ENCODE assay signal across 21 cellular contexts in the genomic region with DNA sequence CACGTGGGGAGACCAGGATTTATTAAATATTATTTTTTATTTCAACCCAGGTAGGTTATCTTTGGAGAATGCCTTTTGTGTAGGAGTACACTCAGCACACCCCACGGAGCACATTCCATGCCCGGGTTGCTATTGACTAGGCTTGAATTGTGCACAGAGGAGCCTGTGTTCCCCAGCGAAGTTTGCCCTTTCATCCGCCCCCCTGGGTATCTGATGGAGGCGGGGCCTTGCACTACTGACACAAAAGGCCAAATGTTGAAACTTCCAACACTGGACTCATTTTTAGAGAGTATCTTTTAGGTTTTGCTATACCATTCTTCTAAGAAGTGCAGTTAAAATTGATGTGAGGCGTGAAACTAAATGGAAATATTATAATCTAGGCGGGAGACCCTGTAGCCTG. TPM values are rescaled to one million over a fixed set of nuclear protein-coding genes. Genes with fewer than 3 reads are reported as not detected.
DNase-seq lines count a peak whose midpoint lies in the region; ATAC-seq and TF ChIP-seq lines count a peak whose summit lies in the region.
"Had no signal": no experiment of that assay in that cellular context is flagged by ENCODE, and none has a peak within 500 bp of the region (broad histone marks: within the 10 kb centered on the region; RNA-seq: fewer than 3 reads in every experiment).

No MANE protein-coding gene starts in this region.

- H3K4me1 ChIP-seq in heart right ventricle = peaks cover 0 to 42% (median 25%) of the 10 kb centered on the region in 9 donors
- peaks cover 5% of the 10 kb centered on the region for H3K4me1 ChIP-seq in suprapubic skin

- H3K9me3 ChIP-seq in heart right ventricle (no peaks in the 10 kb centered on the region), suprapubic skin (no peaks in the 10 kb centered on the region), WERI-Rb-1 (ENCODE audit: severe bottlenecking) (no peaks in the 10 kb centered on the region)

- H3K27me3 ChIP-seq in heart right ventricle (no peaks in the 10 kb centered on the region), suprapubic skin (no peaks in the 10 kb centered on the region), WERI-Rb-1 (ENCODE audit: insufficient read depth, low read depth, severe bottlenecking) (no peaks in the 10 kb centered on the region)

- peaks cover 35% of the 10 kb centered on the region for H3K36me3 Mint-ChIP-seq in nephron progenitor cell (ENCODE audit: low read depth)
- H3K36me3 Mint-ChIP-seq in activated CD4-positive, alpha-beta T cell treated with anti-CD3 and anti-CD28 coated beads, Interleukin-2, amount 10 ng/mL, durations not matched to agents 24 days and 14 days (ENCODE audit: low read depth) = no peaks in the 10 kb centered on the region
- H3K36me3 Mint-ChIP-seq: natural killer cell had no signal

- no peak for TF ChIP-seq CTCF in heart right ventricle (IDR thresholded peaks at IDR 0.05)
- TF ChIP-seq CTCF in nephron progenitor cell (IDR thresholded peaks at IDR 0.05) = no peak
- no peak for TF ChIP-seq CTCF in suprapubic skin (IDR thresholded peaks at IDR 0.05)
- no peak for TF ChIP-seq CTCF in WERI-Rb-1 (IDR thresholded peaks at IDR 0.05; ENCODE audit: low read depth, low read length)

- intact Hi-C loops in heart right ventricle (cut with DNase I) = no loop called here
- intact Hi-C loops in activated CD4-positive, alpha-beta T cell treated with anti-CD3 and anti-CD28 coated beads, Interleukin-2, amount 10 ng/mL, durations not matched to agents 24 days and 14 days (cut with micrococcal nuclease) = no loop called here

- TF ChIP-seq EP300 in suprapubic skin (IDR thresholded peaks at IDR 0.05) = no peak

- peak in 1 of 2 donors; percentile 20 for DNase-seq in heart right ventricle
- DNase-seq in nephron progenitor cell = peak; percentile 7
- DNase-seq in suprapubic skin (ENCODE audit: low spot score in 2 of 2) = no peak
- no peak for DNase-seq in activated T-cell treated with anti-CD3 and anti-CD28 coated beads, Interleukin-2, amount 50 U/mL, for 48 hours
- DNase-seq in WERI-Rb-1 = no peak
- DNase-seq in activated CD4-positive, alpha-beta T cell treated with anti-CD3 and anti-CD28 coated beads, Interleukin-2, amount 10 ng/mL, durations not matched to agents 24 days and 14 days = no peak
- DNase-seq: activated CD4-positive, alpha-beta T cell treated with anti-CD3 and anti-CD28 coated beads for 4 hours; activated naive CD8-positive, alpha-beta T cell treated with anti-CD3 and anti-CD28 coated beads, Interleukin-2, amount 50 U/mL, for 24 hours; activated T-cell treated with anti-CD3 and anti-CD28 coated beads, Interleukin-2, amount 50 U/mL, for 72 hours; cerebellar nuclear complex; KG1; left cardiac atrium; natural killer cell; NCI-H1417; NCI-H2227 treated with DMSO at 0.1 percent for 48 hours; stimulated activated naive CD8-positive, alpha-beta T cell treated with anti-CD3 and anti-CD28 coated beads, Interleukin-15, Interleukin-2, amounts not matched to agents 100 U/mL and 50 U/mL, for 24 hours had no signal

- TF ChIP-seq POLR2A in suprapubic skin (IDR thresholded peaks at IDR 0.05) = no peak

- H3K27ac ChIP-seq in angular gyrus (ENCODE audit: low read depth, low read length) = peak overlapping the region; percentile 89
- H3K27ac ChIP-seq in heart right ventricle = peak overlapping the region in 7 of 10 donors; percentile 9 to 45 (median 19)
- H3K27ac ChIP-seq in suprapubic skin = peak overlapping the region; percentile 9
- H3K27ac ChIP-seq in WERI-Rb-1 = no peak overlapping the region
- H3K27ac ChIP-seq: C4-2B had no signal

- no peaks in the 10 kb centered on the region for H3K27me3 Mint-ChIP-seq in nephron progenitor cell (ENCODE audit: low read depth, poor library complexity)
- H3K27me3 Mint-ChIP-seq in activated CD4-positive, alpha-beta T cell treated with anti-CD3 and anti-CD28 coated beads, Interleukin-2, amount 10 ng/mL, durations not matched to agents 24 days and 14 days = peaks cover 5% of the 10 kb centered on the region
- H3K27me3 Mint-ChIP-seq: activated naive CD8-positive, alpha-beta T cell treated with anti-CD3 and anti-CD28 coated beads, Interleukin-2, amount 50 U/mL, for 24 hours had no signal

- H3K27ac Mint-ChIP-seq in nephron progenitor cell = peak overlapping the region; percentile 50
- H3K27ac Mint-ChIP-seq in activated CD4-positive, alpha-beta T cell treated with anti-CD3 and anti-CD28 coated beads, Interleukin-2, amount 10 ng/mL, durations not matched to agents 24 days and 14 days = no peak overlapping the region
- H3K27ac Mint-ChIP-seq: activated naive CD8-positive, alpha-beta T cell treated with anti-CD3 and anti-CD28 coated beads, Interleukin-2, amount 50 U/mL, for 24 hours; activated T-cell treated with anti-CD3 and anti-CD28 coated beads, Interleukin-2, amount 50 U/mL, for 72 hours; natural killer cell had no signal

- no peaks in the 10 kb centered on the region for H3K9me3 Mint-ChIP-seq in nephron progenitor cell
- no peaks in the 10 kb centered on the region for H3K9me3 Mint-ChIP-seq in activated CD4-positive, alpha-beta T cell treated with anti-CD3 and anti-CD28 coated beads, Interleukin-2, amount 10 ng/mL, durations not matched to agents 24 days and 14 days
- H3K9me3 Mint-ChIP-seq: activated naive CD8-positive, alpha-beta T cell treated with anti-CD3 and anti-CD28 coated beads, Interleukin-2, amount 50 U/mL, for 24 hours; activated T-cell treated with anti-CD3 and anti-CD28 coated beads, Interleukin-2, amount 50 U/mL, for 72 hours; natural killer cell had no signal

- H3K36me3 ChIP-seq in heart right ventricle (peaks cover 0 to 14% (median 0%) of the 10 kb centered on the region in 9 donors), suprapubic skin (no peaks in the 10 kb centered on the region), WERI-Rb-1 (no peaks in the 10 kb centered on the region)

- no peak overlapping the region for H3K4me3 Mint-ChIP-seq in nephron progenitor cell
- no peak overlapping the region for H3K4me3 Mint-ChIP-seq in activated CD4-positive, alpha-beta T cell treated with anti-CD3 and anti-CD28 coated beads, Interleukin-2, amount 10 ng/mL, durations not matched to agents 24 days and 14 days
- H3K4me3 Mint-ChIP-seq: activated naive CD8-positive, alpha-beta T cell treated with anti-CD3 and anti-CD28 coated beads, Interleukin-2, amount 50 U/mL, for 24 hours; activated T-cell treated with anti-CD3 and anti-CD28 coated beads, Interleukin-2, amount 50 U/mL, for 72 hours; natural killer cell had no signal

- ATAC-seq in heart right ventricle (peak in 3 of 8 donors; percentile 5 to 73 (median 33)), GM21717 (IDR thresholded peaks at IDR 0.05; ENCODE audit: unreplicated experiment) (no peak)
- ATAC-seq: activated naive CD8-positive, alpha-beta T cell treated with anti-CD3 and anti-CD28 coated beads, Interleukin-2, amount 50 U/mL, for 24 hours; activated T-cell treated with anti-CD3 and anti-CD28 coated beads, Interleukin-2, amount 50 U/mL, for 72 hours; HCT116; natural killer cell; stimulated activated naive CD8-positive, alpha-beta T cell treated with anti-CD3 and anti-CD28 coated beads, Interleukin-15, Interleukin-2, amounts not matched to agents 100 U/mL and 50 U/mL, for 24 hours had no signal

- H3K4me1 Mint-ChIP-seq in nephron progenitor cell = peaks cover 24% of the 10 kb centered on the region
- H3K4me1 Mint-ChIP-seq in activated CD4-positive, alpha-beta T cell treated with anti-CD3 and anti-CD28 coated beads, Interleukin-2, amount 10 ng/mL, durations not matched to agents 24 days and 14 days = peaks cover 22% of the 10 kb centered on the region
- H3K4me1 Mint-ChIP-seq: natural killer cell had no signal

- H3K4me3 ChIP-seq in heart right ventricle (no peak overlapping the region), suprapubic skin (no peak overlapping the region), WERI-Rb-1 (ENCODE audit: low read depth, low read length) (no peak overlapping the region)
- H3K4me3 ChIP-seq: skin epidermis had no signal

- 60 to 61% methylated on average over 8 of the region's 8 CpGs for WGBS in heart right ventricle, 2 donors
- 71% methylated on average over 8 of the region's 8 CpGs for WGBS in suprapubic skin

RNA-seq across cellular contexts. Expression of gene PPP4R2, which starts 39.3 kb away (rescaled TPM):
- total RNA-seq in heart right ventricle (10 to 100 TPM; 43.1 to 75.4 (median 50.6) TPM), suprapubic skin (10 to 100 TPM; 24.4 to 46.3 (median 36.6) TPM)
- 10 to 100 TPM in 1 of 2 donors, 1 to 10 TPM in 1; 9.8 to 20.6 TPM for polyA plus RNA-seq in heart right ventricle
- 105 and 107 TPM in 2 replicates for total RNA-seq in activated CD4-positive, alpha-beta T cell treated with anti-CD3 and anti-CD28 coated beads, Interleukin-2, amount 10 ng/mL, durations not matched to agents 24 days and 14 days
